Comparison of ENCODE assay signal across 18 cellular contexts in the genomic region with DNA sequence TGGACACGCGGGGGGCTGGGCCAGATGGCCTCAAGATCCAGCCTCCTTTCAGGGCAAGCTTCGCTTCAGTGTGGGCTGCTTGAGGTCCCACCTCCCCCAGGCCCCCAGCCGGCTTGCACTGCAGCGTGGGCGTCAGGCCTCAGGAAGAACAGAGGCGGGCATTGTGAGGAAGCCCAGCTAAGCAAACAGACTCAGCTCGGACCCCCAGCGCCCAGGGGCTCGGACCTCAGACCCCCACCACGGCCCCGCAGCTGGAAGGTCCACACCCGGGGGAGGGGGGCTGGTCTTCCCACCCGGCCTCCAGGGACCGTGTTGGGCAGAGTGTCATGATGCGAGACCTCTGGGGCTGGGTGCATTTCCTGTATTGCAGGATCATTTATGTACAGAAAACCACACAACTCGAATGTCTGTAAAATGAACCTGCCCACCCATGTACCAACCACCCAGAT. TPM values are rescaled to one million over a fixed set of nuclear protein-coding genes. Genes with fewer than 3 reads are reported as not detected.
DNase-seq lines count a peak whose midpoint lies in the region; ATAC-seq, FAIRE-seq and TF ChIP-seq lines count a peak whose summit lies in the region.
"Had no signal": no experiment of that assay in that cellular context is flagged by ENCODE, and none has a peak within 500 bp of the region (broad histone marks: within the 10 kb centered on the region; RNA-seq: fewer than 3 reads in every experiment).

No MANE protein-coding gene starts in this region.

- H3K4me3 ChIP-seq in SK-N-SH (ENCODE audit: low read depth in 2 of 2, low read length in 1 of 2) (no peak overlapping the region), K562 (no peak overlapping the region), mucosa of descending colon (no peak overlapping the region), HAP-1 (no peak overlapping the region)
- H3K4me3 ChIP-seq: GM12878, GM23248 had no signal

- TF ChIP-seq POLR2A in K562 (conservative IDR thresholded peaks at IDR 0.05) = no peak

- no peaks in the 10 kb centered on the region for H3F3A ChIP-seq in SK-N-SH (replicated peaks; ENCODE audit: insufficient read depth)

- no peak overlapping the region for H3K4me3 Mint-ChIP-seq in stimulated activated memory B cell treated with anti-CD40 and anti-IgM and Interleukin-4, amounts not matched to agents 10 μg/mL and 1 μg/mL and 100 μg/mL, for 72 hours
- H3K4me3 Mint-ChIP-seq: CD8-positive, alpha-beta memory T cell had no signal

- intact Hi-C loops in K562 (cut with micrococcal nuclease) (no loop called here), mucosa of descending colon (cut with DNase I, micrococcal nuclease) (no loop called here)

- no peak overlapping the region for H2AFZ ChIP-seq in SK-N-SH (ENCODE audit: low read depth)
- no peak overlapping the region for H2AFZ ChIP-seq in K562 (ENCODE audit: low read depth, low read length)
- H2AFZ ChIP-seq: GM23248 had no signal

- ATAC-seq in SK-N-SH treated with all-trans-retinoic acid at 6 μM for 48 hours (no peak), K562 (no peak), mucosa of descending colon (no peak), HG03442 (IDR thresholded peaks at IDR 0.05; ENCODE audit: unreplicated experiment) (no peak)
- peak; percentile 21 for ATAC-seq in stimulated activated memory B cell treated with anti-CD40 and anti-IgM and Interleukin-4, amounts not matched to agents 10 μg/mL and 1 μg/mL and 100 μg/mL, for 72 hours
- ATAC-seq: GM12878 had no signal

- no peaks in the 10 kb centered on the region for H3K9me2 ChIP-seq in SK-N-SH

- no peaks in the 10 kb centered on the region for H3K9me1 ChIP-seq in K562 (ENCODE audit: control insufficient read depth, insufficient read depth, low read length)

- no peaks in the 10 kb centered on the region for H3K9me3 ChIP-seq in SK-N-SH
- no peaks in the 10 kb centered on the region for H3K9me3 ChIP-seq in K562 (replicated peaks; ENCODE audit: control insufficient read depth, insufficient read depth, low read depth, low read length)
- no peaks in the 10 kb centered on the region for H3K9me3 ChIP-seq in mucosa of descending colon
- H3K9me3 ChIP-seq in HAP-1 = no peaks in the 10 kb centered on the region
- H3K9me3 ChIP-seq: BE2C had no signal

- FAIRE-seq in K562 (lab: Jason Lieb, UNC) = no peak
- FAIRE-seq: GM12878 had no signal

- H3K27me3 ChIP-seq in SK-N-SH (ENCODE audit: insufficient read depth) = no peaks in the 10 kb centered on the region
- peaks cover 30 to 66% of the 10 kb centered on the region in 2 experiments for H3K27me3 ChIP-seq in K562 (ENCODE audit: control insufficient read depth in 2 of 2, insufficient read depth in 2 of 2, low read length in 2 of 2)
- peaks cover 2% of the 10 kb centered on the region; the same call in 1 of the 2 replicates for H3K27me3 ChIP-seq in HAP-1 (ENCODE audit: low read depth)
- H3K27me3 ChIP-seq: BE2C had no signal

- H3K27me3 Mint-ChIP-seq in stimulated activated memory B cell treated with anti-CD40 and anti-IgM and Interleukin-4, amounts not matched to agents 10 μg/mL and 1 μg/mL and 100 μg/mL, for 72 hours = peaks cover 28% of the 10 kb centered on the region

- no peaks in the 10 kb centered on the region for H3K9me3 Mint-ChIP-seq in stimulated activated memory B cell treated with anti-CD40 and anti-IgM and Interleukin-4, amounts not matched to agents 10 μg/mL and 1 μg/mL and 100 μg/mL, for 72 hours

- H3K79me2 ChIP-seq in SK-N-SH (ENCODE audit: insufficient read depth) (no peaks in the 10 kb centered on the region), K562 (ENCODE audit: control insufficient read depth, insufficient read depth, low read length) (no peaks in the 10 kb centered on the region)

- CTCF ChIA-PET in SK-N-SH (lab: Yijun Ruan, JAX) (no interaction called here), K562 (lab: Yijun Ruan, JAX; ENCODE audit: low intra/inter-chr PET ratio) (no interaction called here)

- DNase-seq in SK-N-SH (peak; percentile 38), K562 (ENCODE audit: extremely low read depth in 1 of 4, low spot score in 3 of 4) (no peak), mucosa of descending colon (peak in 2 of 3 donors; percentile 12 to 40), GDM1 (lab: John Stamatoyannopoulos, UW) (no peak), HAP-1 (ENCODE audit: low spot score in 2 of 2) (no peak)
- DNase-seq: BE2C, DMS79 treated with DMSO at 0.1 percent for 48 hours, GM23248, Kasumi-1, NCI-H1417, NCI-H187 treated with DMSO at 0.1 percent for 48 hours, NCI-H69 had no signal

- H3K36me3 Mint-ChIP-seq in stimulated activated memory B cell treated with anti-CD40 and anti-IgM and Interleukin-4, amounts not matched to agents 10 μg/mL and 1 μg/mL and 100 μg/mL, for 72 hours = peaks cover 2% of the 10 kb centered on the region
- H3K36me3 Mint-ChIP-seq: CD8-positive, alpha-beta memory T cell had no signal

- POLR2A ChIA-PET in SK-N-SH (lab: Yijun Ruan, JAX) = no interaction called here
- POLR2A ChIA-PET in K562 (lab: Yijun Ruan, JAX) = no interaction called here

- H3K27ac ChIP-seq in SK-N-SH (ENCODE audit: low read depth in 2 of 2, low read length in 1 of 2) (no peak overlapping the region), K562 (ENCODE audit: extremely low read depth, low read depth, low read length) (no peak overlapping the region)
- H3K27ac ChIP-seq: 22Rv1, GM23248 had no signal

- H4K20me1 ChIP-seq in SK-N-SH (ENCODE audit: insufficient read depth) = no peaks in the 10 kb centered on the region
- H4K20me1 ChIP-seq in K562 (replicated peaks; ENCODE audit: control insufficient read depth, insufficient read depth, low read length) = 0 out of 2 replicates have a peak, but pooled peaks cover 4% of the 10 kb centered on the region

- H3K4me2 ChIP-seq in SK-N-SH (no peak overlapping the region), K562 (ENCODE audit: insufficient read depth, low read length) (no peak overlapping the region)

- TF ChIP-seq RAD21 in SK-N-SH (IDR thresholded peaks at IDR 0.05; ENCODE audit: low read length) = no peak
- TF ChIP-seq RAD21 in K562 (CRISPR knock-in tag; conservative IDR thresholded peaks at IDR 0.05 in 1 of 2, IDR thresholded peaks at IDR 0.05 in 1 of 2) = no peak

- no peak for TF ChIP-seq CTCF in SK-N-SH (IDR thresholded peaks at IDR 0.05)
- TF ChIP-seq CTCF in K562 (IDR thresholded peaks at IDR 0.05 in 2 of 3, conservative IDR thresholded peaks at IDR 0.05 in 1 of 3; ENCODE audit: insufficient read depth in 2 of 3, low read depth in 1 of 3, low read length in 3 of 3) = no peak
- no peak for TF ChIP-seq CTCF in mucosa of descending colon (IDR thresholded peaks at IDR 0.05)

- no TSS peak for BruUV-seq in K562 (replicated peaks; lab: Mats Ljungman, UMichigan)

- no peaks in the 10 kb centered on the region for H3K36me3 ChIP-seq in SK-N-SH (replicated peaks in 1 of 2; ENCODE audit: control insufficient read depth in 1 of 2, insufficient read depth in 2 of 2, low read length in 1 of 2)
- H3K36me3 ChIP-seq in K562 (ENCODE audit: control insufficient read depth, insufficient read depth, low read length) = no peaks in the 10 kb centered on the region
- H3K36me3 ChIP-seq in mucosa of descending colon (ENCODE audit: low read depth) = no peaks in the 10 kb centered on the region
- no peaks in the 10 kb centered on the region for H3K36me3 ChIP-seq in HAP-1 (replicated peaks)
- H3K36me3 ChIP-seq: BE2C had no signal

- H3K9ac ChIP-seq in SK-N-SH (no peak overlapping the region), K562 (ENCODE audit: insufficient read depth in 1 of 2, low read depth in 2 of 2, low read length in 2 of 2) (no peak overlapping the region)
- H3K9ac ChIP-seq: GM23248 had no signal

- WGBS in SK-N-SH (ENCODE audit: low lambda C conversion rate) = 67% methylated on average over 10 of the region's 17 CpGs
- 16% methylated on average over 15 of the region's 17 CpGs for WGBS in K562 (ENCODE audit: insufficient coverage, low coverage, missing lambda C conversion rate)

- no peak overlapping the region for H3K27ac Mint-ChIP-seq in stimulated activated memory B cell treated with anti-CD40 and anti-IgM and Interleukin-4, amounts not matched to agents 10 μg/mL and 1 μg/mL and 100 μg/mL, for 72 hours
- H3K27ac Mint-ChIP-seq: CD8-positive, alpha-beta memory T cell had no signal

- peaks cover under 1% of the 10 kb centered on the region for H3K4me1 Mint-ChIP-seq in stimulated activated memory B cell treated with anti-CD40 and anti-IgM and Interleukin-4, amounts not matched to agents 10 μg/mL and 1 μg/mL and 100 μg/mL, for 72 hours
- H3K4me1 Mint-ChIP-seq: CD8-positive, alpha-beta memory T cell had no signal

- in situ Hi-C loops in K562 (cut with MboI) (no loop called here), HAP-1 (cut with MboI; ENCODE audit: low sequenced_read_pairs) (no loop called here)

- TF ChIP-seq EP300 in SK-N-SH (IDR thresholded peaks at IDR 0.05; ENCODE audit: borderline replicate concordance in 1 of 2, low read depth in 1 of 2, low read length in 1 of 2) (no peak), K562 (IDR thresholded peaks at IDR 0.05; ENCODE audit: low read length) (no peak)

- H3K4me1 ChIP-seq in SK-N-SH (ENCODE audit: control insufficient read depth in 1 of 2, insufficient read depth in 2 of 2, low read depth in 1 of 2, low read length in 1 of 2) (no peaks in the 10 kb centered on the region; a peak in 1 of 4 replicates), K562 (replicated peaks in 1 of 2; ENCODE audit: control insufficient read depth in 2 of 2, insufficient read depth in 2 of 2, low read length in 2 of 2) (peaks cover 0 to 38% of the 10 kb centered on the region in 2 experiments; a peak in 2 of 5 replicates), mucosa of descending colon (ENCODE audit: low read depth) (no peaks in the 10 kb centered on the region), HAP-1 (no peaks in the 10 kb centered on the region)
- H3K4me1 ChIP-seq: BE2C had no signal

RNA-seq across cellular contexts. Expression of gene ZNF469, which starts 24.7 kb away (rescaled TPM):
- polyA plus RNA-seq in SK-N-SH (2012; rRNA removed) (0.24 and 0.56 TPM in 2 replicates), K562 (2011; rRNA removed) (not detected in 2 replicates), K562 (2014; fragmentation: Illumina TruSeq; extraction: Trizol) (0.01 TPM in 1 of 2 replicates, not detected in the other), K562 (2014; fragmentation: Nextera tagmentation; extraction: Ambion mirVana) (not detected), K562 (2014; rRNA removed) (0.01 TPM in 1 of 2 replicates, not detected in the other)
- 0.19 and 0.34 TPM in 2 replicates for polyA plus RNA-seq in SK-N-SH (2012; cell fraction: cytosol; rRNA removed)
- polyA plus RNA-seq in SK-N-SH (2012; cell fraction: nucleus; rRNA removed) = 1.3 and 1.7 TPM in 2 replicates
- 0.04 and 0.09 TPM in 2 replicates for total RNA-seq in K562 (2011; cell fraction: chromatin; rRNA removed; ENCODE audit: low replicate concordance)
- total RNA-seq in K562 (2011; cell fraction: nucleolus; rRNA removed) = 0.13 and 0.17 TPM in 2 replicates
- under 0.01 and 0.08 TPM in 2 replicates for total RNA-seq in K562 (2011; cell fraction: nucleoplasm; rRNA removed)
- total RNA-seq in K562 (2014; rRNA removed) (under 0.01 TPM in 1 of 2 replicates, not detected in the other), K562 (2014; rRNA removed; fragmentation: Illumina TruSeq; extraction: Trizol) (not detected in 2 replicates), K562 (2015; rRNA removed; fragmentation: Illumina TruSeq; extraction: Trizol) (not detected in 2 replicates), K562 (2021) (0.02 and 0.04 TPM in 2 replicates), mucosa of descending colon (1 to 10 TPM in 1 of 3 donors, under 1 TPM in 2; 0.35 to 1.4 (median 0.51) TPM)
- polyA plus RNA-seq in K562 (2011; cell fraction: cytosol; rRNA removed) = under 0.01 and 0.01 TPM in 2 replicates
- polyA plus RNA-seq in K562 (2011; cell fraction: nucleus; rRNA removed) = 0.01 and 0.03 TPM in 2 replicates
- 0.01 TPM in 2 replicates for polyA plus RNA-seq in K562 (2012)
- polyA minus RNA-seq in K562 (2011; rRNA and poly(A)+ RNA removed) = under 0.01 and 0.04 TPM in 2 replicates
- 0.09 and 0.10 TPM in 2 replicates for polyA minus RNA-seq in K562 (2011; cell fraction: cytosol; rRNA and poly(A)+ RNA removed)
- under 0.01 and 0.11 TPM in 2 replicates for polyA minus RNA-seq in K562 (2011; cell fraction: nucleus; rRNA and poly(A)+ RNA removed)

Comparison
In these comparisons a context has a peak if more than half of its experiments do, and no peak if none do; other contexts are left out.
1. DNase-seq: peak in SK-N-SH (single experiment) and mucosa of descending colon (2 of 3); none in K562 (0 of 4), GDM1 (single experiment) and HAP-1 (0 of 2).